In genomic region chr20:37390503-37390890, GRCh38 we compare ENCODE assay signal across 12 cellular contexts.
"Had no signal": no experiment of that assay in that cellular context is flagged by ENCODE, and none has a peak within 500 bp of the region (broad histone marks: within the 10 kb centered on the region; RNA-seq: fewer than 3 reads in every experiment).

No MANE protein-coding gene starts in this region.

- H3K27ac Mint-ChIP-seq: activated B cell treated with CpG ODN at 0.5 μM for 24 hours; activated T-helper 17 cell treated with anti-CD3 and anti-CD28 coated beads, Interleukin-2, amount 50 U/mL, for 72 hours had no signal

- H3K9me3 Mint-ChIP-seq: activated B cell treated with CpG ODN at 0.5 μM for 24 hours; activated T-helper 17 cell treated with anti-CD3 and anti-CD28 coated beads, Interleukin-2, amount 50 U/mL, for 72 hours had no signal

- H3K9me3 ChIP-seq: neutrophil, SJSA1 had no signal

- H3K4me1 Mint-ChIP-seq: activated T-helper 17 cell treated with anti-CD3 and anti-CD28 coated beads, Interleukin-2, amount 50 U/mL, for 72 hours had no signal

- H3K4me3 Mint-ChIP-seq: activated B cell treated with CpG ODN at 0.5 μM for 24 hours; activated T-helper 17 cell treated with anti-CD3 and anti-CD28 coated beads, Interleukin-2, amount 50 U/mL, for 72 hours had no signal

- H3K27me3 Mint-ChIP-seq: activated B cell treated with CpG ODN at 0.5 μM for 24 hours; activated T-helper 17 cell treated with anti-CD3 and anti-CD28 coated beads, Interleukin-2, amount 50 U/mL, for 72 hours had no signal

- H3K36me3 ChIP-seq: cardiac muscle cell, neutrophil had no signal

- ATAC-seq: activated T-helper 17 cell treated with anti-CD3 and anti-CD28 coated beads, Interleukin-2, amount 50 U/mL, for 72 hours; esophagus mucosa; right cardiac atrium; stimulated activated naive CD8-positive, alpha-beta T cell treated with anti-CD3 and anti-CD28 coated beads, Interleukin-15, Interleukin-2, amounts not matched to agents 100 U/mL and 50 U/mL, for 24 hours had no signal

- H3K4me3 ChIP-seq: cardiac muscle cell, SJSA1, smooth muscle cell had no signal

- DNase-seq: activated B cell treated with CpG ODN at 0.5 μM for 24 hours; activated naive CD4-positive, alpha-beta T cell treated with Interleukin-2 at 50 U/mL for 16 hours; kidney glomerular epithelial cell; stimulated activated naive CD8-positive, alpha-beta T cell treated with anti-CD3 and anti-CD28 coated beads, Interleukin-15, Interleukin-2, amounts not matched to agents 100 U/mL and 50 U/mL, for 24 hours; T-helper 2 cell had no signal

- H3K27me3 ChIP-seq: cardiac muscle cell, SJSA1 had no signal

- H3K27ac ChIP-seq: cardiac muscle cell, neutrophil, SJSA1 had no signal

- H3K4me1 ChIP-seq: SJSA1 had no signal
